Comparison of ENCODE assay signal across 1 cellular context in genomic region chr2:237572021-237572741, GRCh38.
A peak's percentile ranks its signal among the peaks of the same experiment; 100 is the strongest.
TF ChIP-seq lines count a peak whose summit lies in the region.

No MANE protein-coding gene starts in this region.

TF ChIP-seq in HepG2, 621 proteins besides CTCF, POLR2A, EP300 and RAD21 (continues in another document):
- peak; percentile 34; the same call in 1 of the 2 replicates for TF ChIP-seq RXRA (CRISPR knock-in tag; IDR thresholded peaks at IDR 0.05)
- TF ChIP-seq NFRKB (IDR thresholded peaks at IDR 0.05), result no peak
- no peak for TF ChIP-seq ZNF224 (CRISPR knock-in tag; IDR thresholded peaks at IDR 0.05)
- TF ChIP-seq ZNF619 (CRISPR knock-in tag; IDR thresholded peaks at IDR 0.05), result peak; percentile 93
- TF ChIP-seq ZNF468 (CRISPR knock-in tag; IDR thresholded peaks at IDR 0.05), result no peak
- TF ChIP-seq ZFP91 (CRISPR knock-in tag; IDR thresholded peaks at IDR 0.05; ENCODE audit: borderline replicate concordance), result peak; percentile 70
- TF ChIP-seq ZNF234 (CRISPR knock-in tag; conservative IDR thresholded peaks at IDR 0.05), result no peak
- TF ChIP-seq GATA4 (IDR thresholded peaks at IDR 0.05; ENCODE audit: borderline replicate concordance, low read depth), result no peak
- TF ChIP-seq ATRX (CRISPR knock-in tag; IDR thresholded peaks at IDR 0.05; ENCODE audit: borderline replicate concordance), result no peak; the same call in 1 of the 2 replicates
- no peak for TF ChIP-seq ZNF724P (CRISPR knock-in tag; IDR thresholded peaks at IDR 0.05; ENCODE audit: borderline replicate concordance)
- TF ChIP-seq ETV5 (CRISPR knock-in tag; IDR thresholded peaks at IDR 0.05; ENCODE audit: borderline replicate concordance), result peak; percentile 70; the same call in 1 of the 2 replicates
- TF ChIP-seq ZNF773 (CRISPR knock-in tag; IDR thresholded peaks at IDR 0.05; ENCODE audit: borderline replicate concordance), result no peak
- no peak for TF ChIP-seq NKX3-1 (CRISPR knock-in tag; IDR thresholded peaks at IDR 0.05)
- TF ChIP-seq SIX1 (CRISPR knock-in tag; IDR thresholded peaks at IDR 0.05; ENCODE audit: borderline replicate concordance), result peak; percentile 14; the same call in 1 of the 2 replicates
- TF ChIP-seq ATAD3A (CRISPR knock-in tag; IDR thresholded peaks at IDR 0.05), result no peak
- no peak for TF ChIP-seq ZNF776 (CRISPR knock-in tag; IDR thresholded peaks at IDR 0.05)
- TF ChIP-seq FOXA1 (IDR thresholded peaks at IDR 0.05), result no peak
- TF ChIP-seq FOXA1 (CRISPR knock-in tag; IDR thresholded peaks at IDR 0.05), result peak; percentile 59
- TF ChIP-seq ZNF367 (CRISPR knock-in tag; IDR thresholded peaks at IDR 0.05; ENCODE audit: borderline replicate concordance), result no peak
- TF ChIP-seq, protein P1, sequence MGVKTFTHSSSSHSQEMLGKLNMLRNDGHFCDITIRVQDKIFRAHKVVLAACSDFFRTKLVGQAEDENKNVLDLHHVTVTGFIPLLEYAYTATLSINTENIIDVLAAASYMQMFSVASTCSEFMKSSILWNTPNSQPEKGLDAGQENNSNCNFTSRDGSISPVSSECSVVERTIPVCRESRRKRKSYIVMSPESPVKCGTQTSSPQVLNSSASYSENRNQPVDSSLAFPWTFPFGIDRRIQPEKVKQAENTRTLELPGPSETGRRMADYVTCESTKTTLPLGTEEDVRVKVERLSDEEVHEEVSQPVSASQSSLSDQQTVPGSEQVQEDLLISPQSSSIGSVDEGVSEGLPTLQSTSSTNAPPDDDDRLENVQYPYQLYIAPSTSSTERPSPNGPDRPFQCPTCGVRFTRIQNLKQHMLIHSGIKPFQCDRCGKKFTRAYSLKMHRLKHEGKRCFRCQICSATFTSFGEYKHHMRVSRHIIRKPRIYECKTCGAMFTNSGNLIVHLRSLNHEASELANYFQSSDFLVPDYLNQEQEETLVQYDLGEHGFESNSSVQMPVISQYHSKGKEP (CRISPR knock-in tag; IDR thresholded peaks at IDR 0.05), result 0 out of 2 replicates have a peak, but pooled peaks have one; percentile 41
- TF ChIP-seq ZGPAT (CRISPR knock-in tag; IDR thresholded peaks at IDR 0.05), result peak; percentile 71
- TF ChIP-seq ZNF614 (CRISPR knock-in tag; IDR thresholded peaks at IDR 0.05; ENCODE audit: borderline replicate concordance), result peak; percentile 89
- no peak for TF ChIP-seq NR3C1 (CRISPR knock-in tag; IDR thresholded peaks at IDR 0.05)
- TF ChIP-seq ZNF124 (CRISPR knock-in tag; IDR thresholded peaks at IDR 0.05), result peak; percentile 78; the same call in 1 of the 2 replicates
- TF ChIP-seq, protein P2, sequence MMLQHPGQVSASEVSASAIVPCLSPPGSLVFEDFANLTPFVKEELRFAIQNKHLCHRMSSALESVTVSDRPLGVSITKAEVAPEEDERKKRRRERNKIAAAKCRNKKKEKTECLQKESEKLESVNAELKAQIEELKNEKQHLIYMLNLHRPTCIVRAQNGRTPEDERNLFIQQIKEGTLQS (CRISPR knock-in tag; IDR thresholded peaks at IDR 0.05), result peak; percentile 57; the same call in 1 of the 2 replicates
- TF ChIP-seq, protein P3, sequence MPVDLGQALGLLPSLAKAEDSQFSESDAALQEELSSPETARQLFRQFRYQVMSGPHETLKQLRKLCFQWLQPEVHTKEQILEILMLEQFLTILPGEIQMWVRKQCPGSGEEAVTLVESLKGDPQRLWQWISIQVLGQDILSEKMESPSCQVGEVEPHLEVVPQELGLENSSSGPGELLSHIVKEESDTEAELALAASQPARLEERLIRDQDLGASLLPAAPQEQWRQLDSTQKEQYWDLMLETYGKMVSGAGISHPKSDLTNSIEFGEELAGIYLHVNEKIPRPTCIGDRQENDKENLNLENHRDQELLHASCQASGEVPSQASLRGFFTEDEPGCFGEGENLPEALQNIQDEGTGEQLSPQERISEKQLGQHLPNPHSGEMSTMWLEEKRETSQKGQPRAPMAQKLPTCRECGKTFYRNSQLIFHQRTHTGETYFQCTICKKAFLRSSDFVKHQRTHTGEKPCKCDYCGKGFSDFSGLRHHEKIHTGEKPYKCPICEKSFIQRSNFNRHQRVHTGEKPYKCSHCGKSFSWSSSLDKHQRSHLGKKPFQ (CRISPR knock-in tag; IDR thresholded peaks at IDR 0.05; ENCODE audit: insufficient replicate concordance), result peak; percentile 43
- peak; percentile 53; the same call in 1 of the 2 replicates for TF ChIP-seq SPEN (CRISPR knock-in tag; IDR thresholded peaks at IDR 0.05; ENCODE audit: low read depth)
- TF ChIP-seq, protein P4, sequence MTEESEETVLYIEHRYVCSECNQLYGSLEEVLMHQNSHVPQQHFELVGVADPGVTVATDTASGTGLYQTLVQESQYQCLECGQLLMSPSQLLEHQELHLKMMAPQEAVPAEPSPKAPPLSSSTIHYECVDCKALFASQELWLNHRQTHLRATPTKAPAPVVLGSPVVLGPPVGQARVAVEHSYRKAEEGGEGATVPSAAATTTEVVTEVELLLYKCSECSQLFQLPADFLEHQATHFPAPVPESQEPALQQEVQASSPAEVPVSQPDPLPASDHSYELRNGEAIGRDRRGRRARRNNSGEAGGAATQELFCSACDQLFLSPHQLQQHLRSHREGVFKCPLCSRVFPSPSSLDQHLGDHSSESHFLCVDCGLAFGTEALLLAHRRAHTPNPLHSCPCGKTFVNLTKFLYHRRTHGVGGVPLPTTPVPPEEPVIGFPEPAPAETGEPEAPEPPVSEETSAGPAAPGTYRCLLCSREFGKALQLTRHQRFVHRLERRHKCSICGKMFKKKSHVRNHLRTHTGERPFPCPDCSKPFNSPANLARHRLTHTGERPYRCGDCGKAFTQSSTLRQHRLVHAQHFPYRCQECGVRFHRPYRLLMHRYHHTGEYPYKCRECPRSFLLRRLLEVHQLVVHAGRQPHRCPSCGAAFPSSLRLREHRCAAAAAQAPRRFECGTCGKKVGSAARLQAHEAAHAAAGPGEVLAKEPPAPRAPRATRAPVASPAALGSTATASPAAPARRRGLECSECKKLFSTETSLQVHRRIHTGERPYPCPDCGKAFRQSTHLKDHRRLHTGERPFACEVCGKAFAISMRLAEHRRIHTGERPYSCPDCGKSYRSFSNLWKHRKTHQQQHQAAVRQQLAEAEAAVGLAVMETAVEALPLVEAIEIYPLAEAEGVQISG (CRISPR knock-in tag; IDR thresholded peaks at IDR 0.05), result peak; percentile 86
- TF ChIP-seq, protein P5, sequence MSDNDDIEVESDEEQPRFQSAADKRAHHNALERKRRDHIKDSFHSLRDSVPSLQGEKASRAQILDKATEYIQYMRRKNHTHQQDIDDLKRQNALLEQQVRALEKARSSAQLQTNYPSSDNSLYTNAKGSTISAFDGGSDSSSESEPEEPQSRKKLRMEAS (IDR thresholded peaks at IDR 0.05), result peak; percentile 70; the same call in 1 of the 2 replicates
- peak; percentile 87 for TF ChIP-seq ZSCAN29 (CRISPR knock-in tag; conservative IDR thresholded peaks at IDR 0.05)
- 0 out of 2 replicates have a peak, but pooled peaks have one; percentile 20 for TF ChIP-seq ZFP90 (CRISPR knock-in tag; IDR thresholded peaks at IDR 0.05; ENCODE audit: borderline replicate concordance)
- no peak for TF ChIP-seq ZNF431 (CRISPR knock-in tag; IDR thresholded peaks at IDR 0.05; ENCODE audit: borderline replicate concordance, low read depth)
- TF ChIP-seq TOE1 (CRISPR knock-in tag; IDR thresholded peaks at IDR 0.05), result peak; percentile 76; the same call in 1 of the 2 replicates
- TF ChIP-seq, protein P6, sequence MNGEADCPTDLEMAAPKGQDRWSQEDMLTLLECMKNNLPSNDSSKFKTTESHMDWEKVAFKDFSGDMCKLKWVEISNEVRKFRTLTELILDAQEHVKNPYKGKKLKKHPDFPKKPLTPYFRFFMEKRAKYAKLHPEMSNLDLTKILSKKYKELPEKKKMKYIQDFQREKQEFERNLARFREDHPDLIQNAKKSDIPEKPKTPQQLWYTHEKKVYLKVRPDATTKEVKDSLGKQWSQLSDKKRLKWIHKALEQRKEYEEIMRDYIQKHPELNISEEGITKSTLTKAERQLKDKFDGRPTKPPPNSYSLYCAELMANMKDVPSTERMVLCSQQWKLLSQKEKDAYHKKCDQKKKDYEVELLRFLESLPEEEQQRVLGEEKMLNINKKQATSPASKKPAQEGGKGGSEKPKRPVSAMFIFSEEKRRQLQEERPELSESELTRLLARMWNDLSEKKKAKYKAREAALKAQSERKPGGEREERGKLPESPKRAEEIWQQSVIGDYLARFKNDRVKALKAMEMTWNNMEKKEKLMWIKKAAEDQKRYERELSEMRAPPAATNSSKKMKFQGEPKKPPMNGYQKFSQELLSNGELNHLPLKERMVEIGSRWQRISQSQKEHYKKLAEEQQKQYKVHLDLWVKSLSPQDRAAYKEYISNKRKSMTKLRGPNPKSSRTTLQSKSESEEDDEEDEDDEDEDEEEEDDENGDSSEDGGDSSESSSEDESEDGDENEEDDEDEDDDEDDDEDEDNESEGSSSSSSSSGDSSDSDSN (CRISPR knock-in tag; IDR thresholded peaks at IDR 0.05), result peak; percentile 75
- TF ChIP-seq XRCC5 (optimal IDR thresholded peaks at IDR 0.05; ENCODE audit: low read length), result peak; percentile 91
- no peak for TF ChIP-seq ZNF790 (CRISPR knock-in tag; IDR thresholded peaks at IDR 0.05; ENCODE audit: borderline replicate concordance)
- no peak for TF ChIP-seq SRF (IDR thresholded peaks at IDR 0.05; ENCODE audit: low read depth, low read length)
- TF ChIP-seq MED13 (CRISPR knock-in tag; IDR thresholded peaks at IDR 0.05), result no peak
- TF ChIP-seq, protein P7, sequence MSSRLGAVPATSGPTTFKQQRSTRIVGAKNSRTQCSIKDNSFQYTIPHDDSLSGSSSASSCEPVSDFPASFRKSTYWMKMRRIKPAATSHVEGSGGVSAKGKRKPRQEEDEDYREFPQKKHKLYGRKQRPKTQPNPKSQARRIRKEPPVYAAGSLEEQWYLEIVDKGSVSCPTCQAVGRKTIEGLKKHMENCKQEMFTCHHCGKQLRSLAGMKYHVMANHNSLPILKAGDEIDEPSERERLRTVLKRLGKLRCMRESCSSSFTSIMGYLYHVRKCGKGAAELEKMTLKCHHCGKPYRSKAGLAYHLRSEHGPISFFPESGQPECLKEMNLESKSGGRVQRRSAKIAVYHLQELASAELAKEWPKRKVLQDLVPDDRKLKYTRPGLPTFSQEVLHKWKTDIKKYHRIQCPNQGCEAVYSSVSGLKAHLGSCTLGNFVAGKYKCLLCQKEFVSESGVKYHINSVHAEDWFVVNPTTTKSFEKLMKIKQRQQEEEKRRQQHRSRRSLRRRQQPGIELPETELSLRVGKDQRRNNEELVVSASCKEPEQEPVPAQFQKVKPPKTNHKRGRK (CRISPR knock-in tag; IDR thresholded peaks at IDR 0.05), result no peak
- no peak for TF ChIP-seq SNAPC4 (CRISPR knock-in tag; IDR thresholded peaks at IDR 0.05)
